In genomic region chr12:124715121-124715990, GRCh38 we compare ENCODE assay signal across 1 cellular context.
TF ChIP-seq lines count a peak whose summit lies in the region.

No MANE protein-coding gene starts in this region.

TF ChIP-seq in HCT116, 20 proteins besides CTCF, POLR2A, EP300 and RAD21 (continued from another document):
- no peak for TF ChIP-seq REST (IDR thresholded peaks at IDR 0.05; ENCODE audit: low read depth)
- TF ChIP-seq EGR1 (IDR thresholded peaks at IDR 0.05; ENCODE audit: low read depth) = no peak
TF ChIP-seq in HCT116: peak in this region for 0.
